Comparison of ENCODE assay signal across 13 cellular contexts in genomic region chr4:147760176-147760575, GRCh38. TPM values are rescaled to one million over a fixed set of nuclear protein-coding genes. Genes with fewer than 3 reads are reported as not detected.
DNase-seq lines count a peak whose midpoint lies in the region; ATAC-seq and TF ChIP-seq lines count a peak whose summit lies in the region.
"Had no signal": no experiment of that assay in that cellular context is flagged by ENCODE, and none has a peak within 500 bp of the region (broad histone marks: within the 10 kb centered on the region; RNA-seq: fewer than 3 reads in every experiment).

No MANE protein-coding gene starts in this region.

- no peaks in the 10 kb centered on the region for H3K36me3 Mint-ChIP-seq in stimulated activated naive B cell treated with anti-CD40 and anti-IgM and Interleukin-4, amounts not matched to agents 10 μg/mL and 1 μg/mL and 100 μg/mL, for 72 hours

- no peaks in the 10 kb centered on the region for H3K27me3 ChIP-seq in thoracic aorta (replicated peaks; ENCODE audit: insufficient read depth)
- H3K27me3 ChIP-seq: thyroid gland had no signal

- H3K4me3 Mint-ChIP-seq in stimulated activated naive B cell treated with anti-CD40 and anti-IgM and Interleukin-4, amounts not matched to agents 10 μg/mL and 1 μg/mL and 100 μg/mL, for 72 hours = no peak overlapping the region
- H3K4me3 Mint-ChIP-seq: activated naive CD8-positive, alpha-beta T cell treated with anti-CD3 and anti-CD28 coated beads, Interleukin-2, amount 50 U/mL, for 24 hours; activated T-cell treated with anti-CD3 and anti-CD28 coated beads, Interleukin-2, amount 50 U/mL, for 72 hours; CD4-positive, alpha-beta memory T cell had no signal

- no peaks in the 10 kb centered on the region for H3K4me1 Mint-ChIP-seq in stimulated activated naive B cell treated with anti-CD40 and anti-IgM and Interleukin-4, amounts not matched to agents 10 μg/mL and 1 μg/mL and 100 μg/mL, for 72 hours

- no peak for TF ChIP-seq CTCF in epithelial cell of esophagus (IDR thresholded peaks at IDR 0.05; ENCODE audit: insufficient read depth, low read depth, low read length, missing control alignments)
- no peak for TF ChIP-seq CTCF in thoracic aorta (IDR thresholded peaks at IDR 0.05)

- DNase-seq in NCI-H1436 treated with DMSO at 0.1 percent for 48 hours (lab: John Stamatoyannopoulos, UW) (peak; percentile 8), NCI-H1436 (lab: John Stamatoyannopoulos, UW) (no peak), NCI-H510A (lab: John Stamatoyannopoulos, UW) (peak; percentile 51), epithelial cell of esophagus (ENCODE audit: low read depth) (peak; percentile 43), thoracic aorta (ENCODE audit: low spot score) (no peak)
- DNase-seq in stimulated activated naive B cell treated with anti-CD40 and anti-IgM and Interleukin-4, amounts not matched to agents 10 μg/mL and 1 μg/mL and 100 μg/mL, for 72 hours = no peak
- DNase-seq in activated CD4-positive, alpha-beta T cell treated with anti-CD3 and anti-CD28 coated beads, Interleukin-2, amount 50 U/mL, for 48 hours = no peak
- DNase-seq: activated naive CD8-positive, alpha-beta T cell treated with anti-CD3 and anti-CD28 coated beads, Interleukin-2, amount 50 U/mL, for 24 hours; activated T-cell treated with anti-CD3 and anti-CD28 coated beads, Interleukin-2, amount 50 U/mL, for 72 hours; CD4-positive, alpha-beta memory T cell; GDM1 had no signal

- H3K4me3 ChIP-seq in epithelial cell of esophagus (ENCODE audit: low read length) (no peak overlapping the region), thoracic aorta (no peak overlapping the region)
- H3K4me3 ChIP-seq: thyroid gland had no signal

- no peaks in the 10 kb centered on the region for H3K36me3 ChIP-seq in thoracic aorta
- H3K36me3 ChIP-seq: thyroid gland had no signal

- ATAC-seq in thoracic aorta (ENCODE audit: insufficient number of reproducible peaks, low FRiP score, low read depth) (no peak), HG03039 (IDR thresholded peaks at IDR 0.05; ENCODE audit: unreplicated experiment) (no peak)
- no peak for ATAC-seq in stimulated activated naive B cell treated with anti-CD40 and anti-IgM and Interleukin-4, amounts not matched to agents 10 μg/mL and 1 μg/mL and 100 μg/mL, for 72 hours (replicated peaks)
- ATAC-seq: activated T-cell treated with anti-CD3 and anti-CD28 coated beads, Interleukin-2, amount 50 U/mL, for 72 hours had no signal

- peak overlapping the region; percentile 61 to 75 for H3K27ac ChIP-seq in thoracic aorta

- no peaks in the 10 kb centered on the region for H3K9me3 Mint-ChIP-seq in stimulated activated naive B cell treated with anti-CD40 and anti-IgM and Interleukin-4, amounts not matched to agents 10 μg/mL and 1 μg/mL and 100 μg/mL, for 72 hours
- H3K9me3 Mint-ChIP-seq: activated naive CD8-positive, alpha-beta T cell treated with anti-CD3 and anti-CD28 coated beads, Interleukin-2, amount 50 U/mL, for 24 hours; activated T-cell treated with anti-CD3 and anti-CD28 coated beads, Interleukin-2, amount 50 U/mL, for 72 hours; CD4-positive, alpha-beta memory T cell had no signal

- H3K4me1 ChIP-seq in thoracic aorta (ENCODE audit: control insufficient read depth in 1 of 2, low read depth in 2 of 2) = peaks cover 27 to 76% of the 10 kb centered on the region in 2 donors

- H3K27me3 Mint-ChIP-seq in stimulated activated naive B cell treated with anti-CD40 and anti-IgM and Interleukin-4, amounts not matched to agents 10 μg/mL and 1 μg/mL and 100 μg/mL, for 72 hours = no peaks in the 10 kb centered on the region
- H3K27me3 Mint-ChIP-seq: activated naive CD8-positive, alpha-beta T cell treated with anti-CD3 and anti-CD28 coated beads, Interleukin-2, amount 50 U/mL, for 24 hours; CD4-positive, alpha-beta memory T cell had no signal

- H3K27ac Mint-ChIP-seq in stimulated activated naive B cell treated with anti-CD40 and anti-IgM and Interleukin-4, amounts not matched to agents 10 μg/mL and 1 μg/mL and 100 μg/mL, for 72 hours = no peak overlapping the region
- H3K27ac Mint-ChIP-seq: activated naive CD8-positive, alpha-beta T cell treated with anti-CD3 and anti-CD28 coated beads, Interleukin-2, amount 50 U/mL, for 24 hours; activated T-cell treated with anti-CD3 and anti-CD28 coated beads, Interleukin-2, amount 50 U/mL, for 72 hours had no signal

- no peaks in the 10 kb centered on the region for H3K9me3 ChIP-seq in thoracic aorta
- H3K9me3 ChIP-seq: thyroid gland had no signal

RNA-seq across cellular contexts. Expression of gene ARHGAP10, which starts 28.3 kb away (rescaled TPM):
- total RNA-seq in thoracic aorta = 100 to 1,000 TPM; 195 to 211 TPM

Comparison
In these comparisons a context has a peak if more than half of its experiments do, and no peak if none do; other contexts are left out.
1. DNase-seq: peak in NCI-H1436 treated with DMSO at 0.1 percent for 48 hours (single experiment), NCI-H510A (single experiment) and epithelial cell of esophagus (single experiment); none in NCI-H1436 (single experiment), thoracic aorta (single experiment), stimulated activated naive B cell treated with anti-CD40 and anti-IgM and Interleukin-4, amounts not matched to agents 10 μg/mL and 1 μg/mL and 100 μg/mL, for 72 hours (single experiment) and activated CD4-positive, alpha-beta T cell treated with anti-CD3 and anti-CD28 coated beads, Interleukin-2, amount 50 U/mL, for 48 hours (0 of 2).